ENCODE assay signal across 8 cellular contexts in the genomic region with DNA sequence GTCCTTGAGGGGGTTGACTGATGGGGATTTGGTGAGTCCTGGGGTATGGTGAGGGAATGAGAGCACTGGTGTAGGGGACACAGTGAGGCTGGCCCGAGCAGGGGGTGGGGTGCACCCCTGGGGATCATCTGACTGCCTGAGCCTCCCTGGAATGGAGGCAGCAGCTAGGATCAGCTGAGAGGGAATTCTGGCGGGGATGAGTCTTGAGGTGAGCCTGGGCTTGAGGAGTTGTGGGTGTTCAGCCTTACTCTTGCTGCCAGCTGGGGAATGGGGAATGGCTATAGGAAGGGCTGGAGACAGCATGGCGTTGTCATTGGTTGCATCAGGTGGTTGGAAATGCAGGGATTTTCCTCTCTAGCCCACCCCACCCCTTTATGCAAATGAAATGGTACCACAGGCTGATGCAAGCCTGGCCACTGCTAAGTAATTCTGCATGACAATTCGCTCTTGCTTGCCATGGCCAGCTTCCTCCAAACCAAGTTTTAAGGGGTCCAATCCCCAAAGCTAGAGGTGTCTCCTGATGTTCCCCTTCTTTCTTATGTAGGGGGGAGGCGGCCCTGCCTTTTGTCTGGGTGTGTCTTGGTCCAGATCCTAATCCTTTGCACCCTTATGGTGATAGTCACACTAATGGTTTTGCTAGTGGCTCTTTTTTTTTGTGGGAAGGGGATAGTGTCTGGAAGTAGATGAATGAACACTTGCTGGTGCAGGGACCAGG. TPM values are rescaled to one million over a fixed set of nuclear protein-coding genes. Genes with fewer than 3 reads are reported as not detected.
A peak's percentile ranks its signal among the peaks of the same experiment; 100 is the strongest.
DNase-seq lines count a peak whose midpoint lies in the region; ATAC-seq and TF ChIP-seq lines count a peak whose summit lies in the region.

No MANE protein-coding gene starts in this region.

- WGBS in SK-N-SH (ENCODE audit: low lambda C conversion rate) = 75% methylated on average over 5 of the region's 5 CpGs

- TF ChIP-seq RAD21 in SK-N-SH (IDR thresholded peaks at IDR 0.05; ENCODE audit: low read length) = no peak

- H3K4me3 Mint-ChIP-seq in activated naive CD4-positive, alpha-beta T cell treated with anti-CD3 and anti-CD28 coated beads, Interleukin-2, amount 10 ng/mL, durations not matched to agents 7 days and 5 days = no peak overlapping the region

- no peaks in the 10 kb centered on the region for H3K9me3 ChIP-seq in SK-N-SH
- H3K9me3 ChIP-seq in HUES48 (ENCODE audit: control insufficient read depth, insufficient read depth, low read length) = no peaks in the 10 kb centered on the region

- H3K27ac ChIP-seq in SK-N-SH (ENCODE audit: low read depth in 2 of 2, low read length in 1 of 2) (peak overlapping the region; percentile 55 to 78; a peak in 3 of 4 replicates), HUES48 (ENCODE audit: low read depth, low read length) (peak overlapping the region; percentile 96)

- H3K36me3 Mint-ChIP-seq in activated naive CD4-positive, alpha-beta T cell treated with anti-CD3 and anti-CD28 coated beads, Interleukin-2, amount 10 ng/mL, durations not matched to agents 7 days and 5 days = peaks cover 67% of the 10 kb centered on the region

- H3K27me3 ChIP-seq in SK-N-SH (ENCODE audit: insufficient read depth) (no peaks in the 10 kb centered on the region), HUES48 (ENCODE audit: control insufficient read depth, insufficient read depth, low read length) (no peaks in the 10 kb centered on the region)

- H3K9me2 ChIP-seq in SK-N-SH = no peaks in the 10 kb centered on the region

- peak overlapping the region; percentile 75 for H3K27ac Mint-ChIP-seq in activated naive CD4-positive, alpha-beta T cell treated with anti-CD3 and anti-CD28 coated beads, Interleukin-2, amount 10 ng/mL, durations not matched to agents 7 days and 5 days

- no peak for DNase-seq in SK-N-SH
- no peak for DNase-seq in activated naive CD4-positive, alpha-beta T cell treated with anti-CD3 and anti-CD28 coated beads, Interleukin-2, amount 10 ng/mL, durations not matched to agents 7 days and 5 days
- peak; percentile 53 for DNase-seq in iris pigment epithelial cell (ENCODE audit: low read depth)

- no peak overlapping the region for H2AFZ ChIP-seq in SK-N-SH (ENCODE audit: low read depth)

- peaks cover 65% of the 10 kb centered on the region for H3K79me2 ChIP-seq in SK-N-SH (ENCODE audit: insufficient read depth)

- H3K9me3 Mint-ChIP-seq in activated naive CD4-positive, alpha-beta T cell treated with anti-CD3 and anti-CD28 coated beads, Interleukin-2, amount 10 ng/mL, durations not matched to agents 7 days and 5 days = no peaks in the 10 kb centered on the region

- H3K4me3 ChIP-seq in SK-N-SH (ENCODE audit: low read depth in 2 of 2, low read length in 1 of 2) = peak overlapping the region in 1 of 2 experiments; percentile 42; a peak in 1 of 4 replicates
- H3K4me3 ChIP-seq in HUES48 (ENCODE audit: low read depth, low read length) = peak overlapping the region; percentile 61

- no peaks in the 10 kb centered on the region for H3K27me3 Mint-ChIP-seq in activated naive CD4-positive, alpha-beta T cell treated with anti-CD3 and anti-CD28 coated beads, Interleukin-2, amount 10 ng/mL, durations not matched to agents 7 days and 5 days

- peaks cover 60% of the 10 kb centered on the region for H4K20me1 ChIP-seq in SK-N-SH (ENCODE audit: insufficient read depth)

- POLR2A ChIA-PET in SK-N-SH (lab: Yijun Ruan, JAX) = interaction anchor here (1.2 to 2.9 kb wide), 4 partner anchors 10 to 18 kb away, joined by 4 to 18 read pairs (median 4); no protein-coding TSS in a partner anchor

- H3F3A ChIP-seq in SK-N-SH (replicated peaks; ENCODE audit: insufficient read depth) = peaks cover 18% of the 10 kb centered on the region

- H3K36me3 ChIP-seq in SK-N-SH (replicated peaks in 1 of 2; ENCODE audit: control insufficient read depth in 1 of 2, insufficient read depth in 2 of 2, low read length in 1 of 2) (peaks cover 42 to 82% of the 10 kb centered on the region in 2 experiments), HUES48 (ENCODE audit: control insufficient read depth, insufficient read depth, low read length) (peaks cover 73% of the 10 kb centered on the region)

- H3K9ac ChIP-seq in SK-N-SH (0 out of 2 replicates have a peak overlapping the region, but pooled peaks have one; percentile 12), HUES48 (ENCODE audit: low read depth, low read length) (peak overlapping the region; percentile 72)

- H3K4me1 ChIP-seq in SK-N-SH (ENCODE audit: control insufficient read depth in 1 of 2, insufficient read depth in 2 of 2, low read depth in 1 of 2, low read length in 1 of 2) (peaks cover 46 to 59% of the 10 kb centered on the region in 2 experiments), HUES48 (ENCODE audit: control insufficient read depth, insufficient read depth, low read length) (peaks cover 44% of the 10 kb centered on the region)

- ATAC-seq in SK-N-SH treated with all-trans-retinoic acid at 6 μM for 48 hours (no peak), HG03571 (IDR thresholded peaks at IDR 0.05; ENCODE audit: unreplicated experiment) (no peak), GM21528 (IDR thresholded peaks at IDR 0.05; ENCODE audit: low FRiP score, unreplicated experiment) (no peak), HG03521 (IDR thresholded peaks at IDR 0.05; ENCODE audit: unreplicated experiment) (no peak)

- no peak for TF ChIP-seq EP300 in SK-N-SH (IDR thresholded peaks at IDR 0.05; ENCODE audit: borderline replicate concordance in 1 of 2, low read depth in 1 of 2, low read length in 1 of 2)

- CTCF ChIA-PET in SK-N-SH (lab: Yijun Ruan, JAX) = interaction anchor here (0.6 to 44.3 kb wide), 11 partner anchors 8 to 563 kb away, joined by 3 to 1200 read pairs (median 6); a partner anchor contains a TSS
- CTCF ChIA-PET in activated naive CD4-positive, alpha-beta T cell treated with anti-CD3 and anti-CD28 coated beads, Interleukin-2, amount 10 ng/mL, durations not matched to agents 7 days and 5 days (lab: Charles Lee) = interaction anchor here (0.7 to 1.1 kb wide), 3 partner anchors 19 to 29 kb away, joined by 3 to 8 read pairs (median 5); no protein-coding TSS in a partner anchor

- no peak for TF ChIP-seq CTCF in SK-N-SH (IDR thresholded peaks at IDR 0.05)

- peaks cover 46% of the 10 kb centered on the region for H3K4me1 Mint-ChIP-seq in activated naive CD4-positive, alpha-beta T cell treated with anti-CD3 and anti-CD28 coated beads, Interleukin-2, amount 10 ng/mL, durations not matched to agents 7 days and 5 days

- H3K4me2 ChIP-seq in SK-N-SH = peak overlapping the region; percentile 88

TF ChIP-seq in SK-N-SH, 30 proteins besides CTCF, POLR2A, EP300 and RAD21:
- TF ChIP-seq GATA2 (CRISPR knock-in tag; IDR thresholded peaks at IDR 0.05) (peak; percentile 14; the same call in 1 of the 2 replicates), MEF2A (IDR thresholded peaks at IDR 0.05; ENCODE audit: borderline replicate concordance, low read depth) (no peak), POLR2AphosphoS5 (IDR thresholded peaks at IDR 0.05; ENCODE audit: low read depth, low read length) (peak; percentile 14; the same call in 1 of the 2 replicates)

TF ChIP-seq in SK-N-SH treated with all-trans-retinoic acid at 6 μM for 48 hours, 23 proteins besides CTCF, POLR2A, EP300 and RAD21:
- TF ChIP-seq, protein P1, sequence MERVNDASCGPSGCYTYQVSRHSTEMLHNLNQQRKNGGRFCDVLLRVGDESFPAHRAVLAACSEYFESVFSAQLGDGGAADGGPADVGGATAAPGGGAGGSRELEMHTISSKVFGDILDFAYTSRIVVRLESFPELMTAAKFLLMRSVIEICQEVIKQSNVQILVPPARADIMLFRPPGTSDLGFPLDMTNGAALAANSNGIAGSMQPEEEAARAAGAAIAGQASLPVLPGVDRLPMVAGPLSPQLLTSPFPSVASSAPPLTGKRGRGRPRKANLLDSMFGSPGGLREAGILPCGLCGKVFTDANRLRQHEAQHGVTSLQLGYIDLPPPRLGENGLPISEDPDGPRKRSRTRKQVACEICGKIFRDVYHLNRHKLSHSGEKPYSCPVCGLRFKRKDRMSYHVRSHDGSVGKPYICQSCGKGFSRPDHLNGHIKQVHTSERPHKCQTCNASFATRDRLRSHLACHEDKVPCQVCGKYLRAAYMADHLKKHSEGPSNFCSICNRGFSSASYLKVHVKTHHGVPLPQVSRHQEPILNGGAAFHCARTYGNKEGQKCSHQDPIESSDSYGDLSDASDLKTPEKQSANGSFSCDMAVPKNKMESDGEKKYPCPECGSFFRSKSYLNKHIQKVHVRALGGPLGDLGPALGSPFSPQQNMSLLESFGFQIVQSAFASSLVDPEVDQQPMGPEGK (CRISPR knock-in tag; IDR thresholded peaks at IDR 0.05; ENCODE audit: borderline replicate concordance) = no peak
- TF ChIP-seq GLIS3 (CRISPR knock-in tag; IDR thresholded peaks at IDR 0.05) = no peak
- no peak for TF ChIP-seq ZNF70 (CRISPR knock-in tag; IDR thresholded peaks at IDR 0.05)
- no peak for TF ChIP-seq OSR1 (CRISPR knock-in tag; IDR thresholded peaks at IDR 0.05)

RNA-seq across cellular contexts. Expression of a gene that starts 7.5 kb away (rescaled TPM):
- 159 and 174 TPM in 2 replicates for polyA plus RNA-seq in SK-N-SH (2012; rRNA removed)
- polyA plus RNA-seq in SK-N-SH (2012; cell fraction: cytosol; rRNA removed) = 128 and 192 TPM in 2 replicates
- 135 and 166 TPM in 2 replicates for polyA plus RNA-seq in SK-N-SH (2012; cell fraction: nucleus; rRNA removed)

RNA-seq across cellular contexts. Expression of a gene that starts 18.1 kb away (rescaled TPM):
- 31.2 and 36.9 TPM in 2 replicates for polyA plus RNA-seq in SK-N-SH (2012; rRNA removed)
- polyA plus RNA-seq in SK-N-SH (2012; cell fraction: cytosol; rRNA removed) = 35.6 and 43.6 TPM in 2 replicates
- 29.6 and 30.5 TPM in 2 replicates for polyA plus RNA-seq in SK-N-SH (2012; cell fraction: nucleus; rRNA removed)

RNA-seq across cellular contexts. Expression of a gene that starts 45.6 kb away (rescaled TPM):
- 102 and 112 TPM in 2 replicates for polyA plus RNA-seq in SK-N-SH (2012; rRNA removed)
- polyA plus RNA-seq in SK-N-SH (2012; cell fraction: cytosol; rRNA removed) = 157 and 183 TPM in 2 replicates
- polyA plus RNA-seq in SK-N-SH (2012; cell fraction: nucleus; rRNA removed) = 27.3 and 37.1 TPM in 2 replicates

RNA-seq across cellular contexts. Expression of a gene that starts 51.9 kb away (rescaled TPM):
- 19.0 and 31.6 TPM in 2 replicates for polyA plus RNA-seq in SK-N-SH (2012; rRNA removed)
- 15.3 and 22.1 TPM in 2 replicates for polyA plus RNA-seq in SK-N-SH (2012; cell fraction: cytosol; rRNA removed)
- 23.4 and 29.4 TPM in 2 replicates for polyA plus RNA-seq in SK-N-SH (2012; cell fraction: nucleus; rRNA removed)
